Comparison of ENCODE assay signal across 10 cellular contexts in genomic region chr11:35179466-35180135, GRCh38. TPM values are rescaled to one million over a fixed set of nuclear protein-coding genes. Genes with fewer than 3 reads are reported as not detected.
DNase-seq lines count a peak whose midpoint lies in the region; ATAC-seq, FAIRE-seq and TF ChIP-seq lines count a peak whose summit lies in the region.
"Had no signal": no experiment of that assay in that cellular context is flagged by ENCODE, and none has a peak within 500 bp of the region (broad histone marks: within the 10 kb centered on the region; RNA-seq: fewer than 3 reads in every experiment).

No MANE protein-coding gene starts in this region.

- no peak for DNase-seq in A549 (ENCODE audit: low read depth in 1 of 2, low spot score in 1 of 2)
- DNase-seq in HCEC 1CT: peak; percentile 14
- DNase-seq in astrocyte of the cerebellum (ENCODE audit: low read depth): no peak
- no peak for DNase-seq in naive thymus-derived CD4-positive, alpha-beta T cell
- no peak for DNase-seq in NCI-H1417 treated with DMSO at 0.1 percent for 48 hours (lab: John Stamatoyannopoulos, UW)
- no peak for DNase-seq in stimulated activated naive CD4-positive, alpha-beta T cell (lab: John Stamatoyannopoulos, UW)
- DNase-seq: NCI-H146 had no signal

- CTCF ChIA-PET in A549 (lab: Yijun Ruan, JAX): interaction anchor here (0.9 to 1.5 kb wide), 7 partner anchors 10 to 215 kb away, joined by 3 to 5 read pairs (median 3); no protein-coding TSS in a partner anchor
- CTCF ChIA-PET in naive thymus-derived CD4-positive, alpha-beta T cell (lab: Charles Lee): interaction anchor here (1.1 to 1.6 kb wide), 2 partner anchors 29 to 36 kb away, joined by 3 to 4 read pairs; no protein-coding TSS in a partner anchor

- H3K27me3 ChIP-seq in naive thymus-derived CD4-positive, alpha-beta T cell (ENCODE audit: control insufficient read depth in 2 of 2, insufficient read depth in 2 of 2, low read length in 2 of 2): no peaks in the 10 kb centered on the region

- H3K36me3 Mint-ChIP-seq in naive thymus-derived CD4-positive, alpha-beta T cell: peaks cover 18 to 80% (median 76%) of the 10 kb centered on the region in 5 donors

- H3K9me3 Mint-ChIP-seq in naive thymus-derived CD4-positive, alpha-beta T cell: peaks cover 0 to 6% (median 0%) of the 10 kb centered on the region in 11 donors

- no peak for TF ChIP-seq EP300 in A549 (IDR thresholded peaks at IDR 0.05)

- POLR2A ChIA-PET in A549 (lab: Yijun Ruan, JAX): no interaction called here
- POLR2A ChIA-PET in naive thymus-derived CD4-positive, alpha-beta T cell (lab: Charles Lee): interaction anchor here (1.0 to 12.6 kb wide), 11 partner anchors 10 to 212 kb away, joined by 3 to 354 read pairs (median 5); partner anchors contain the start of gene CD44

- intact Hi-C loops in naive thymus-derived CD4-positive, alpha-beta T cell (cut with micrococcal nuclease): loop anchor here in 1 of 2 donors (2.0 kb wide), 1 partner anchor 17 kb away; no protein-coding TSS in a partner anchor

- in situ Hi-C loops in astrocyte of the cerebellum (cut with HindIII; ENCODE audit: low sequenced_read_pairs): no loop called here

- ATAC-seq in A549 (peak; percentile 28 to 37; a peak in 2 of 6 replicates), GM21515 (IDR thresholded peaks at IDR 0.05; ENCODE audit: unreplicated experiment) (no peak), HG02678 (IDR thresholded peaks at IDR 0.05; ENCODE audit: unreplicated experiment) (no peak)
- no peak for ATAC-seq in naive thymus-derived CD4-positive, alpha-beta T cell

- H3K9me3 ChIP-seq in A549: no peaks in the 10 kb centered on the region
- no peaks in the 10 kb centered on the region for H3K9me3 ChIP-seq in naive thymus-derived CD4-positive, alpha-beta T cell (ENCODE audit: control insufficient read depth in 2 of 3, low read length in 3 of 3)

- H3K4me1 ChIP-seq in A549: peaks cover 50% of the 10 kb centered on the region
- H3K4me1 ChIP-seq in naive thymus-derived CD4-positive, alpha-beta T cell (ENCODE audit: control insufficient read depth in 2 of 2, insufficient read depth in 2 of 2, low read length in 2 of 2): peaks cover 77 to 88% of the 10 kb centered on the region in 2 donors

- no peak for TF ChIP-seq RAD21 in A549 (conservative IDR thresholded peaks at IDR 0.05 in 1 of 2, IDR thresholded peaks at IDR 0.05 in 1 of 2)

- H3K27me3 Mint-ChIP-seq in naive thymus-derived CD4-positive, alpha-beta T cell: no peaks in the 10 kb centered on the region

- H3K4me3 ChIP-seq in A549: no peak overlapping the region
- H3K4me3 ChIP-seq in astrocyte of the cerebellum (ENCODE audit: low read depth, low read length): no peak overlapping the region
- H3K4me3 ChIP-seq in naive thymus-derived CD4-positive, alpha-beta T cell (ENCODE audit: low read length): peak overlapping the region; percentile 3

- H3K27ac Mint-ChIP-seq in naive thymus-derived CD4-positive, alpha-beta T cell: peak overlapping the region; percentile 85 to 100 (median 94)

- peaks cover 17 to 57% (median 39%) of the 10 kb centered on the region in 3 experiments for H3K36me3 ChIP-seq in naive thymus-derived CD4-positive, alpha-beta T cell (ENCODE audit: control insufficient read depth in 2 of 3, insufficient read depth in 3 of 3, low read length in 3 of 3)

- peak overlapping the region; percentile 44 to 77 (median 56) for H3K4me3 Mint-ChIP-seq in naive thymus-derived CD4-positive, alpha-beta T cell

- peak overlapping the region; percentile 42 to 78; a peak in 5 of 6 replicates for H3K27ac ChIP-seq in A549
- H3K27ac ChIP-seq in naive thymus-derived CD4-positive, alpha-beta T cell (ENCODE audit: low read depth, low read length): peak overlapping the region; percentile 65

- TF ChIP-seq CTCF in A549 (IDR thresholded peaks at IDR 0.05) (no peak), astrocyte of the cerebellum (IDR thresholded peaks at IDR 0.05; ENCODE audit: low read depth, low read length, missing control alignments) (peak; percentile 7)

- 61% methylated on average over 2 of the region's 2 CpGs for WGBS in A549 (ENCODE audit: missing lambda C conversion rate)

- H3K4me2 ChIP-seq in A549: peak overlapping the region; percentile 43

- no peak for FAIRE-seq in A549 (lab: Jason Lieb, UNC)
- FAIRE-seq: GM12891 had no signal

- H3K4me1 Mint-ChIP-seq in naive thymus-derived CD4-positive, alpha-beta T cell: peaks cover 60 to 93% (median 90%) of the 10 kb centered on the region in 7 donors

- TF ChIP-seq POLR2A in A549 (IDR thresholded peaks at IDR 0.05; ENCODE audit: low read length): no peak

TF ChIP-seq in A549, 52 proteins besides CTCF, POLR2A, EP300 and RAD21:
- TF ChIP-seq E2F6 (IDR thresholded peaks at IDR 0.05; ENCODE audit: borderline replicate concordance, low read depth) (no peak), CEBPB (IDR thresholded peaks at IDR 0.05) (no peak), NFE2L2 (conservative IDR thresholded peaks at IDR 0.05; ENCODE audit: low read length) (no peak), KDM5A (IDR thresholded peaks at IDR 0.05) (no peak), NR3C1 (IDR thresholded peaks at IDR 0.05) (no peak), KDM1A (IDR thresholded peaks at IDR 0.05; ENCODE audit: low read depth) (no peak), PBX3 (IDR thresholded peaks at IDR 0.05) (no peak), FOSL2 (IDR thresholded peaks at IDR 0.05) (no peak), FOSL2 (CRISPR knock-in tag; IDR thresholded peaks at IDR 0.05) (no peak), ESRRA (IDR thresholded peaks at IDR 0.05; ENCODE audit: borderline replicate concordance, low read length) (no peak), CHD4 (IDR thresholded peaks at IDR 0.05; ENCODE audit: borderline replicate concordance) (no peak), EHF (CRISPR knock-in tag; IDR thresholded peaks at IDR 0.05) (no peak), SMC3 (IDR thresholded peaks at IDR 0.05) (no peak)

RNA-seq across cellular contexts. Expression of gene CD44, which starts 40.6 kb away (rescaled TPM):
- 309 and 350 TPM in 2 replicates for polyA plus RNA-seq in A549 (2011; rRNA removed)
- 153 and 218 TPM in 2 replicates for polyA plus RNA-seq in A549 (2012; cell fraction: cytosol; rRNA removed)
- polyA plus RNA-seq in A549 (2012; cell fraction: nucleus; rRNA removed): 265 and 417 TPM in 2 replicates
- 545 to 587 TPM (median 585 TPM) in 3 replicates for polyA plus RNA-seq in A549 (2017; fragmentation: RNase III; extraction: RNeasy Plus Mini Kit Qiagen cat#74134 plus additional on column Dnase treatment)
- 385 and 445 TPM in 2 replicates for polyA minus RNA-seq in A549 (2011; rRNA and poly(A)+ RNA removed)
- 1,000 to 10,000 TPM in 1 of 5 experiments, 100 to 1,000 TPM in 4; 369 to 1,223 (median 784) TPM for total RNA-seq in naive thymus-derived CD4-positive, alpha-beta T cell
- 100 to 1,000 TPM; 332 to 372 TPM for polyA plus RNA-seq in naive thymus-derived CD4-positive, alpha-beta T cell

Comparison
In these comparisons a context has a peak if more than half of its experiments do, and no peak if none do; other contexts are left out.
1. ATAC-seq: peak in A549 (2 of 2); none in naive thymus-derived CD4-positive, alpha-beta T cell (single experiment), GM21515 (single experiment) and HG02678 (single experiment).